ENCODE assay signal across 10 cellular contexts in genomic region chr7:3861941-3862340, GRCh38.
A peak's percentile ranks its signal among the peaks of the same experiment; 100 is the strongest.
DNase-seq lines count a peak whose midpoint lies in the region; ATAC-seq and TF ChIP-seq lines count a peak whose summit lies in the region.
"Had no signal": no experiment of that assay in that cellular context is flagged by ENCODE, and none has a peak within 500 bp of the region (broad histone marks: within the 10 kb centered on the region; RNA-seq: fewer than 3 reads in every experiment).

No MANE protein-coding gene starts in this region.

- DNase-seq in astrocyte of the spinal cord (ENCODE audit: low read depth, low spot score) (peak; percentile 81), iris pigment epithelial cell (ENCODE audit: low read depth) (peak; percentile 92), nephron progenitor cell (no peak), GM10266 (ENCODE audit: extremely low spot score) (no peak), NCI-H2196 (lab: John Stamatoyannopoulos, UW; ENCODE audit: unreplicated experiment) (no peak)
- peak; percentile 23 for DNase-seq in stimulated activated naive B cell treated with anti-CD40 and anti-IgM and Interleukin-4, amounts not matched to agents 10 μg/mL and 1 μg/mL and 100 μg/mL, for 72 hours
- DNase-seq in effector memory CD8-positive, alpha-beta T cell = no peak
- DNase-seq: kidney had no signal

- H3K4me3 ChIP-seq in astrocyte of the spinal cord (ENCODE audit: low read depth, low read length) = no peak overlapping the region
- H3K4me3 ChIP-seq: SJSA1 had no signal

- H3K9me3 Mint-ChIP-seq in stimulated activated naive B cell treated with anti-CD40 and anti-IgM and Interleukin-4, amounts not matched to agents 10 μg/mL and 1 μg/mL and 100 μg/mL, for 72 hours = peaks cover 3 to 5% of the 10 kb centered on the region in 2 donors
- H3K9me3 Mint-ChIP-seq in nephron progenitor cell = peaks cover 15% of the 10 kb centered on the region
- H3K9me3 Mint-ChIP-seq in effector memory CD8-positive, alpha-beta T cell = no peaks in the 10 kb centered on the region

- peak; percentile 57 for ATAC-seq in HG02884 (IDR thresholded peaks at IDR 0.05; ENCODE audit: unreplicated experiment)
- ATAC-seq in stimulated activated naive B cell treated with anti-CD40 and anti-IgM and Interleukin-4, amounts not matched to agents 10 μg/mL and 1 μg/mL and 100 μg/mL, for 72 hours (replicated peaks) = peak; percentile 76 to 89
- ATAC-seq in effector memory CD8-positive, alpha-beta T cell (replicated peaks) = no peak

- H3K27me3 Mint-ChIP-seq in stimulated activated naive B cell treated with anti-CD40 and anti-IgM and Interleukin-4, amounts not matched to agents 10 μg/mL and 1 μg/mL and 100 μg/mL, for 72 hours = peaks cover 8 to 13% of the 10 kb centered on the region in 2 donors
- H3K27me3 Mint-ChIP-seq in nephron progenitor cell (ENCODE audit: low read depth, poor library complexity) = no peaks in the 10 kb centered on the region
- peaks cover 25 to 30% of the 10 kb centered on the region in 2 donors for H3K27me3 Mint-ChIP-seq in effector memory CD8-positive, alpha-beta T cell

- no peak overlapping the region for H3K4me3 Mint-ChIP-seq in stimulated activated naive B cell treated with anti-CD40 and anti-IgM and Interleukin-4, amounts not matched to agents 10 μg/mL and 1 μg/mL and 100 μg/mL, for 72 hours
- H3K4me3 Mint-ChIP-seq in nephron progenitor cell = no peak overlapping the region
- no peak overlapping the region for H3K4me3 Mint-ChIP-seq in effector memory CD8-positive, alpha-beta T cell

- peaks cover 0 to 8% of the 10 kb centered on the region in 2 donors for H3K4me1 Mint-ChIP-seq in stimulated activated naive B cell treated with anti-CD40 and anti-IgM and Interleukin-4, amounts not matched to agents 10 μg/mL and 1 μg/mL and 100 μg/mL, for 72 hours
- H3K4me1 Mint-ChIP-seq in nephron progenitor cell = peaks cover 15% of the 10 kb centered on the region
- no peaks in the 10 kb centered on the region for H3K4me1 Mint-ChIP-seq in effector memory CD8-positive, alpha-beta T cell (ENCODE audit: low read depth in 2 of 2)

- peak; percentile 1 for TF ChIP-seq CTCF in astrocyte of the spinal cord (IDR thresholded peaks at IDR 0.05; ENCODE audit: low read depth, low read length)
- no peak for TF ChIP-seq CTCF in nephron progenitor cell (IDR thresholded peaks at IDR 0.05)
- TF ChIP-seq CTCF in GM10266 (IDR thresholded peaks at IDR 0.05; ENCODE audit: control insufficient read depth, insufficient read depth, low read depth, missing control alignments) = no peak

- in situ Hi-C loops in astrocyte of the spinal cord (cut with HindIII; ENCODE audit: low sequenced_read_pairs) = no loop called here

- H3K36me3 Mint-ChIP-seq in stimulated activated naive B cell treated with anti-CD40 and anti-IgM and Interleukin-4, amounts not matched to agents 10 μg/mL and 1 μg/mL and 100 μg/mL, for 72 hours = peaks cover 0 to 3% of the 10 kb centered on the region in 2 donors
- H3K36me3 Mint-ChIP-seq in nephron progenitor cell (ENCODE audit: low read depth) = no peaks in the 10 kb centered on the region
- no peaks in the 10 kb centered on the region for H3K36me3 Mint-ChIP-seq in effector memory CD8-positive, alpha-beta T cell (ENCODE audit: insufficient read depth)

- no peak overlapping the region for H3K27ac Mint-ChIP-seq in stimulated activated naive B cell treated with anti-CD40 and anti-IgM and Interleukin-4, amounts not matched to agents 10 μg/mL and 1 μg/mL and 100 μg/mL, for 72 hours
- no peak overlapping the region for H3K27ac Mint-ChIP-seq in nephron progenitor cell
- no peak overlapping the region for H3K27ac Mint-ChIP-seq in effector memory CD8-positive, alpha-beta T cell

Comparison
In these comparisons a context has a peak if more than half of its experiments do, and no peak if none do; other contexts are left out.
1. DNase-seq: peak in astrocyte of the spinal cord (single experiment), iris pigment epithelial cell (single experiment) and stimulated activated naive B cell treated with anti-CD40 and anti-IgM and Interleukin-4, amounts not matched to agents 10 μg/mL and 1 μg/mL and 100 μg/mL, for 72 hours (single experiment); none in nephron progenitor cell (single experiment), effector memory CD8-positive, alpha-beta T cell (0 of 3), GM10266 (single experiment) and NCI-H2196 (single experiment).